Comparison of ENCODE assay signal across 1 cellular context in genomic region chr14:75630695-75631452, GRCh38.
TF ChIP-seq lines count a peak whose summit lies in the region.

No MANE protein-coding gene starts in this region.

TF ChIP-seq in HepG2, 621 proteins besides CTCF, POLR2A, EP300 and RAD21:
- TF ChIP-seq ZSCAN12 (CRISPR knock-in tag; IDR thresholded peaks at IDR 0.05) (no peak), ZNF263 (CRISPR knock-in tag; IDR thresholded peaks at IDR 0.05) (peak; percentile 53; the same call in 1 of the 2 replicates), ZBTB38 (CRISPR knock-in tag; IDR thresholded peaks at IDR 0.05) (0 out of 2 replicates have a peak, but pooled peaks have one; percentile 26)
